8 cellular contexts compared by ENCODE assay signal in the genomic region with DNA sequence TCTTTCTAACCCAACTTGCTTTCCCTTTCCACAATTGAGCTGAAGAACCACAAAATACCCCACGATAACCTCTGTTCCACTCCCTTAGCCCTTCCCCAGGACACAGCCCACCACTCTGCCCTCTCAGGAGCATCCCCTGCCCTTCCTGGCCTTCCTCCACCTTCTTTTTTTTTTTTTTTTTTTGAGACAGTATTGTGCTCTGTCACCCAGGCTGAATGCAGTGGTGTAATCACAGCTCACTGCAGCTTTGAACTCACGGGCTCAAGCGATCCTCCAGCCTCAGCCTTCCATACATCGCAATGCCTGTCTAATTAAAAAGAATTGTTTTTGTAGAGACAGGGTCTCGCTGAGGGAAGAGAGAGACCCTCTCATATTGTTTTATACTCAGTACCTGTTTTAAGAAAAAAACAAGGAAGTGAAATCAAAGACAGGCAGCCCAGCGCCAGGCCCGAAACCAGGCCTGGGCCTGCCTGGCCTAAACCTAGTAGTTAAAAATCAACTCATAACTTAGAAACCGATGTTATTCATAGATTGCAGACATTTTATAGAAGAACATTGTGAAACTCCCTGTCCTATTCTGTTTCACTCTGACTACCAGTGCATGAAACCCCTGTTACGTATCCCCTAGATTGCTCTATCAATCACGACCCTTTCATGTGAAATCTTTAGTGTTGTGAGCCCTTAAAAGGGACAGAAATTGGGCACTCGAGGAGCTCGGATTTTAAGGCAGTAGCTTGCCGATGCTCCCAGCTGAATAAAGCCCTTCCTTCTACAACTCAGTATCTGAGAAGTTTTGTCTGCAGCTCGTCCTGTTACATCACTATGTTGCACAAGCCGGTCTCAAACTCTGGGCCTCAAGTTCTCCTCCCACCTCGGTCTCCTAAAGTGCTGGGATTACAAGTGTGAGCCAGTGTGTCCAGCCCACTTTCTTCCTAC. TPM values are rescaled to one million over a fixed set of nuclear protein-coding genes. Genes with fewer than 3 reads are reported as not detected.
DNase-seq lines count a peak whose midpoint lies in the region; ATAC-seq and TF ChIP-seq lines count a peak whose summit lies in the region.
"Not testable (repeated sequence)": the region's sequence is repeated elsewhere in the genome, so short reads cannot be mapped to it uniquely, and the experiment has no call there.

No MANE protein-coding gene starts in this region.

- peaks cover 58% of the 10 kb centered on the region for H3K4me1 Mint-ChIP-seq in CD4-positive, alpha-beta T cell (ENCODE audit: low read depth)
- H3K4me1 Mint-ChIP-seq in T-cell (peaks cover 67 to 73% (median 68%) of the 10 kb centered on the region in 3 donors), immature natural killer cell (peaks cover 62 to 63% of the 10 kb centered on the region in 2 donors)
- H3K4me1 Mint-ChIP-seq in central memory CD8-positive, alpha-beta T cell = peaks cover 52% of the 10 kb centered on the region

- H3K4me1 ChIP-seq in Karpas-422 (ENCODE audit: low read length) = peaks cover 86% of the 10 kb centered on the region
- peaks cover 68 to 87% of the 10 kb centered on the region in 2 experiments for H3K4me1 ChIP-seq in neutrophil (ENCODE audit: control insufficient read depth in 1 of 2, insufficient read depth in 1 of 2, low read depth in 1 of 2, low read length in 1 of 2)

- peak overlapping the region; percentile 95 for H3K27ac Mint-ChIP-seq in CD4-positive, alpha-beta T cell
- H3K27ac Mint-ChIP-seq in T-cell (peak overlapping the region; percentile 99), immature natural killer cell (peak overlapping the region; percentile 84 to 92 (median 88))
- peak overlapping the region; percentile 99 for H3K27ac Mint-ChIP-seq in central memory CD8-positive, alpha-beta T cell (ENCODE audit: low read depth)

- not testable (repeated sequence) for TF ChIP-seq CTCF in CD4-positive, alpha-beta T cell (IDR thresholded peaks at IDR 0.05); neutrophil (IDR thresholded peaks at IDR 0.05)

- peak overlapping the region; percentile 77 for H3K4me3 Mint-ChIP-seq in CD4-positive, alpha-beta T cell
- H3K4me3 Mint-ChIP-seq in T-cell = peak overlapping the region; percentile 69 to 82 (median 78)
- peak overlapping the region; percentile 83 for H3K4me3 Mint-ChIP-seq in central memory CD8-positive, alpha-beta T cell
- peak overlapping the region; percentile 25 to 65 (median 55) for H3K4me3 Mint-ChIP-seq in immature natural killer cell

- H2AFZ ChIP-seq in Karpas-422 (ENCODE audit: low read length) = not testable (repeated sequence)

- intact Hi-C loops in CD4-positive, alpha-beta T cell (cut with DNase I, micrococcal nuclease) = not testable (repeated sequence)

- peaks cover 53% of the 10 kb centered on the region for H3K36me3 Mint-ChIP-seq in CD4-positive, alpha-beta T cell (ENCODE audit: low read depth)
- H3K36me3 Mint-ChIP-seq in T-cell, immature natural killer cell: not testable (repeated sequence)
- peaks cover 37% of the 10 kb centered on the region for H3K36me3 Mint-ChIP-seq in central memory CD8-positive, alpha-beta T cell (ENCODE audit: insufficient read depth)

- peak; percentile 34 for ATAC-seq in CD4-positive, alpha-beta T cell (ENCODE audit: poor library complexity)
- ATAC-seq in T-cell (replicated peaks in 1 of 4) = peak in 1 of 4 experiments; percentile 26
- ATAC-seq in central memory CD8-positive, alpha-beta T cell (replicated peaks; ENCODE audit: extremely low read depth, poor library complexity, severe bottlenecking) = peak; percentile 33

- H3K9me3 ChIP-seq in CD4-positive, alpha-beta T cell (ENCODE audit: control insufficient read depth, low read length); Karpas-422 (ENCODE audit: low read length); neutrophil: not testable (repeated sequence)

- H3K9ac ChIP-seq in Karpas-422 (ENCODE audit: low read length) = peak overlapping the region; percentile 69

- POLR2A ChIA-PET in CD4-positive, alpha-beta T cell (lab: Charles Lee) = interaction anchor here (0.6 to 2.4 kb wide), 10 partner anchors 9 to 724 kb away, joined by 3 to 14 read pairs (median 6); partner anchors contain the start of genes DHRS13, FAM222B, PHF12 and RPL23A
- POLR2A ChIA-PET in T-cell (lab: Charles Lee) = interaction anchor here (0.6 to 0.9 kb wide), 4 partner anchors 58 to 272 kb away, joined by 3 to 7 read pairs (median 5); partner anchors contain the start of gene PHF12 (in 1 of the 2)

- CTCF ChIA-PET in CD4-positive, alpha-beta T cell (lab: Charles Lee) = interaction anchor here (0.7 to 3.7 kb wide), 8 partner anchors 10 to 166 kb away, joined by 3 to 25 read pairs (median 3); partner anchors contain the start of genes DHRS13, ERAL1 and TRAF4
- CTCF ChIA-PET in T-cell (lab: Charles Lee) = interaction anchor here (0.6 to 1.6 kb wide), 12 partner anchors 9 to 167 kb away, joined by 3 to 8 read pairs (median 4); partner anchors contain the start of gene TLCD1 (in 1 of the 2)

- H3K36me3 ChIP-seq in Karpas-422 (ENCODE audit: insufficient read depth, low read length) = not testable (repeated sequence)
- H3K36me3 ChIP-seq in neutrophil = peaks cover 30% of the 10 kb centered on the region

- H3K9me2 ChIP-seq in Karpas-422 (replicated peaks; ENCODE audit: insufficient read depth, low read length) = not testable (repeated sequence)

- not testable (repeated sequence) for H3K27me3 ChIP-seq in CD4-positive, alpha-beta T cell (ENCODE audit: control insufficient read depth, insufficient read depth, low read length); Karpas-422 (ENCODE audit: low read length); neutrophil

- not testable (repeated sequence) for H3K27me3 Mint-ChIP-seq in CD4-positive, alpha-beta T cell; T-cell; central memory CD8-positive, alpha-beta T cell
- H3K27me3 Mint-ChIP-seq in immature natural killer cell (ENCODE audit: low read depth in 3 of 3) = peaks cover 0 to 11% (median 0%) of the 10 kb centered on the region in 3 donors

- peak overlapping the region; percentile 64 for H3K4me2 ChIP-seq in Karpas-422 (ENCODE audit: low read depth, low read length, poor library complexity, severe bottlenecking)

- not testable (repeated sequence) for H4K20me1 ChIP-seq in Karpas-422 (ENCODE audit: insufficient read depth, low read depth, low read length)

- H3K79me2 ChIP-seq in Karpas-422 (ENCODE audit: low read length) = peaks cover 49% of the 10 kb centered on the region

- H3K27ac ChIP-seq in CD4-positive, alpha-beta T cell (ENCODE audit: low read depth, low read length) = peak overlapping the region; percentile 86
- H3K27ac ChIP-seq in Karpas-422 (ENCODE audit: low read length) = peak overlapping the region; percentile 90
- peak overlapping the region; percentile 98 for H3K27ac ChIP-seq in neutrophil
- H3K27ac ChIP-seq in substantia nigra (ENCODE audit: low read depth, low read length, poor library complexity, severe bottlenecking) = peak overlapping the region; percentile 54

- DNase-seq in CD4-positive, alpha-beta T cell = peak in 2 of 10 experiments; percentile 16 to 23
- peak; percentile 60 for DNase-seq in Karpas-422
- DNase-seq in T-cell = peak in 14 of 34 experiments; percentile 13 to 40 (median 20)
- peak; percentile 57 to 66 for DNase-seq in activated T-cell treated with anti-CD3 and anti-CD28 coated beads, Interleukin-2, amount 50 U/mL, for 48 hours
- DNase-seq in central memory CD8-positive, alpha-beta T cell (ENCODE audit: low spot score in 2 of 2) = peak in 1 of 2 donors; percentile 16
- DNase-seq in immature natural killer cell = not testable (repeated sequence)
- DNase-seq in substantia nigra (lab: John Stamatoyannopoulos, UW) = peak in 1 of 49 donors; percentile 9

- peak overlapping the region; percentile 42 for H3K4me3 ChIP-seq in Karpas-422 (ENCODE audit: low read length)
- peak overlapping the region; percentile 92 to 94 for H3K4me3 ChIP-seq in neutrophil (ENCODE audit: low read depth in 1 of 2, low read length in 1 of 2)

- H3K9me3 Mint-ChIP-seq in CD4-positive, alpha-beta T cell; T-cell; central memory CD8-positive, alpha-beta T cell; immature natural killer cell: not testable (repeated sequence)

RNA-seq across cellular contexts. Expression of gene FLOT2, which starts 4.0 kb away (rescaled TPM):
- total RNA-seq in CD4-positive, alpha-beta T cell = 10 to 100 TPM; 79.7 to 85.1 TPM
- 35.8 and 57.8 TPM in 2 replicates for total RNA-seq in Karpas-422 (2014; rRNA removed; shearing (Covaris generic); ENCODE audit: low replicate concordance)
- total RNA-seq in T-cell = 100 to 1,000 TPM; 138 to 256 (median 235) TPM
- 100 to 1,000 TPM; 275 to 360 (median 296) TPM for polyA plus RNA-seq in immature natural killer cell

RNA-seq across cellular contexts. Expression of gene DHRS13, which starts 9.4 kb away (rescaled TPM):
- 10 to 100 TPM; 33.5 to 34.3 TPM for total RNA-seq in CD4-positive, alpha-beta T cell
- total RNA-seq in Karpas-422 (2014; rRNA removed; shearing (Covaris generic); ENCODE audit: low replicate concordance) = 12.9 and 26.5 TPM in 2 replicates
- total RNA-seq in T-cell = 10 to 100 TPM; 23.1 to 44.9 (median 39.7) TPM
- 10 to 100 TPM; 21.4 to 27.4 (median 22.2) TPM for polyA plus RNA-seq in immature natural killer cell

RNA-seq across cellular contexts. Expression of gene ERAL1, which starts 38.7 kb away (rescaled TPM):
- 10 to 100 TPM; 15.6 to 16.8 TPM for total RNA-seq in CD4-positive, alpha-beta T cell
- total RNA-seq in Karpas-422 (2014; rRNA removed; shearing (Covaris generic); ENCODE audit: low replicate concordance) = 19.5 and 46.2 TPM in 2 replicates
- 10 to 100 TPM; 18.9 to 33.7 (median 29.0) TPM for total RNA-seq in T-cell
- polyA plus RNA-seq in immature natural killer cell = 10 to 100 TPM; 32.6 to 48.9 (median 43.5) TPM

RNA-seq across cellular contexts. Expression of gene FAM222B, which starts 50.9 kb away (rescaled TPM):
- 10 to 100 TPM; 17.3 to 17.5 TPM for total RNA-seq in CD4-positive, alpha-beta T cell
- 8.0 and 9.6 TPM in 2 replicates for total RNA-seq in Karpas-422 (2014; rRNA removed; shearing (Covaris generic); ENCODE audit: low replicate concordance)
- 10 to 100 TPM; 17.6 to 23.4 (median 23.3) TPM for total RNA-seq in T-cell
- polyA plus RNA-seq in immature natural killer cell = 10 to 100 TPM in 1 of 3 donors, 1 to 10 TPM in 2; 2.5 to 13.7 (median 4.9) TPM

RNA-seq across cellular contexts. Expression of gene PHF12, which starts 57.8 kb away (rescaled TPM):
- total RNA-seq in CD4-positive, alpha-beta T cell = 100 to 1,000 TPM; 232 to 247 TPM
- total RNA-seq in Karpas-422 (2014; rRNA removed; shearing (Covaris generic); ENCODE audit: low replicate concordance) = 38.3 and 44.6 TPM in 2 replicates
- total RNA-seq in T-cell = 100 to 1,000 TPM; 121 to 176 (median 123) TPM
- 10 to 100 TPM in 1 of 3 donors, 1 to 10 TPM in 2; 1.2 to 15.3 (median 3.9) TPM for polyA plus RNA-seq in immature natural killer cell
